Comparison of ENCODE assay signal across 33 cellular contexts in the genomic region with DNA sequence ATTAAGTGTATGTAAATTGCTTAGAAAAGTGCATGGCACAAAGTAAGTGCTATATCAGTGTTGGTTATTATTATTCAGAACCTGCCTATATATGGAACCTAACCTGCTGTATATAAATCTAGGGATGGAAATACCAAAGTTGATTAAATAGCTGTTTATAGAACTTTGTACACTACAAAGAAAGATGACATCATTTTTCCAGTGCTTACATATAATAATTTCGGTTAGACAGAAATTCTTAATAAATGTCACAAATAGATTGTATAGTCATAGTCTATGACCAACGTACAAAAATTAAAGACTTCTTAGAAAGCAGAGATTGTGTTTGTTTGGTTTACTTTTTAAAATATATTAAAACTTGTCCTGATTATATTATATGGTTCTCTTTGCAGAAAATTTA. TPM values are rescaled to one million over a fixed set of nuclear protein-coding genes. Genes with fewer than 3 reads are reported as not detected.
"Had no signal": no experiment of that assay in that cellular context is flagged by ENCODE, and none has a peak within 500 bp of the region (broad histone marks: within the 10 kb centered on the region; RNA-seq: fewer than 3 reads in every experiment).

No MANE protein-coding gene starts in this region.

- H3K9ac ChIP-seq: neural progenitor cell, parathyroid adenoma had no signal

- H3K9me3 ChIP-seq: ovary, psoas muscle, spleen, suprapubic skin, testis, tibial artery, transverse colon, upper lobe of right lung, uterus had no signal

- H3K4me1 ChIP-seq: neural progenitor cell, parathyroid adenoma, psoas muscle, spleen, suprapubic skin, testis, tibial artery, transverse colon, upper lobe of right lung, uterus had no signal

- H3K27ac ChIP-seq: neural progenitor cell, ovary, parathyroid adenoma, psoas muscle, skin epidermis, spleen, suprapubic skin, testis, tibial artery, transverse colon, upper lobe of right lung, uterus had no signal

- DNase-seq: natural killer cell; occipital lobe; ovary; posterior cingulate gyrus; psoas muscle; right cardiac atrium; spleen; stimulated activated CD4-positive, alpha-beta T cell treated with anti-CD3 and anti-CD28 coated beads, Interleukin-12 subunit alpha, Interleukin-12 subunit beta, amount 100 ng/mL, for 4 hours; stimulated activated CD4-positive, alpha-beta T cell treated with anti-CD3 and anti-CD28 coated beads, Interleukin-1b, Interleukin-23, amount 100 ng/mL, for 48 hours; stimulated activated CD4-positive, alpha-beta T cell treated with anti-CD3 and anti-CD28 coated beads, Interleukin-4, amount 100 ng/mL, for 1 hour; stimulated activated CD4-positive, alpha-beta T cell treated with anti-CD3 and anti-CD28 coated beads, Interleukin-4, amount 100 ng/mL, for 4 hours; stimulated activated CD8-positive, alpha-beta memory T cell treated with anti-CD3 and anti-CD28 coated beads, Interleukin-4, amount 100 ng/mL, for 48 hours; stimulated activated naive CD4-positive, alpha-beta T cell; stimulated activated naive CD8-positive, alpha-beta T cell treated with anti-CD3 and anti-CD28 coated beads, Interleukin-15, amount 100 ng/mL, for 72 hours; stimulated activated naive CD8-positive, alpha-beta T cell treated with anti-CD3 and anti-CD28 coated beads, Interleukin-15, Interleukin-2, amounts not matched to agents 100 U/mL and 50 U/mL, for 24 hours; substantia nigra; testis; tibial artery; transverse colon; upper lobe of right lung; uterus had no signal

- H3K36me3 ChIP-seq: neural progenitor cell, ovary, spleen, suprapubic skin, tibial artery, transverse colon, upper lobe of right lung, uterus had no signal

- ATAC-seq: natural killer cell; psoas muscle; right cardiac atrium; sciatic nerve; stimulated activated memory B cell treated with anti-CD40 and anti-IgM and Interleukin-4, amounts not matched to agents 10 μg/mL and 1 μg/mL and 100 μg/mL, for 72 hours; stimulated activated naive CD8-positive, alpha-beta T cell treated with anti-CD3 and anti-CD28 coated beads, Interleukin-15, amount 100 ng/mL, for 72 hours; stimulated activated naive CD8-positive, alpha-beta T cell treated with anti-CD3 and anti-CD28 coated beads, Interleukin-15, Interleukin-2, amounts not matched to agents 100 U/mL and 50 U/mL, for 24 hours; upper lobe of right lung had no signal

- H3K4me3 ChIP-seq: neural progenitor cell, ovary, psoas muscle, skin epidermis, smooth muscle cell, spleen, suprapubic skin, testis, tibial artery, transverse colon, upper lobe of right lung, uterus had no signal

RNA-seq across cellular contexts. Expression of a gene that starts 4.4 kb away (rescaled TPM):
- total RNA-seq: natural killer cell, osteoblast, ovary, progenitor cell of endocrine pancreas, psoas muscle, renal cortical epithelial cell, right cardiac atrium, smooth muscle cell, suprapubic skin, testis, transverse colon, upper lobe of right lung had no signal
- polyA plus RNA-seq: neural cell, ovary, right cardiac atrium, urinary bladder had no signal
